Comparison of ENCODE assay signal across 1 cellular context in genomic region chr2:237705225-237705524, GRCh38.
TF ChIP-seq lines count a peak whose summit lies in the region.

No MANE protein-coding gene starts in this region.

TF ChIP-seq in SK-N-SH treated with all-trans-retinoic acid at 6 μM for 48 hours, 23 proteins besides CTCF, POLR2A, EP300 and RAD21 (continued from another document):
- TF ChIP-seq CSRNP3 (CRISPR knock-in tag; IDR thresholded peaks at IDR 0.05) = no peak
- TF ChIP-seq ISL1 (CRISPR knock-in tag; IDR thresholded peaks at IDR 0.05) = no peak
- TF ChIP-seq TCF4 (CRISPR knock-in tag; IDR thresholded peaks at IDR 0.05; ENCODE audit: borderline replicate concordance) = no peak
- no peak for TF ChIP-seq RARB (CRISPR knock-in tag; IDR thresholded peaks at IDR 0.05)
- TF ChIP-seq ZC3H10 (CRISPR knock-in tag; IDR thresholded peaks at IDR 0.05) = no peak
- TF ChIP-seq, protein P1, sequence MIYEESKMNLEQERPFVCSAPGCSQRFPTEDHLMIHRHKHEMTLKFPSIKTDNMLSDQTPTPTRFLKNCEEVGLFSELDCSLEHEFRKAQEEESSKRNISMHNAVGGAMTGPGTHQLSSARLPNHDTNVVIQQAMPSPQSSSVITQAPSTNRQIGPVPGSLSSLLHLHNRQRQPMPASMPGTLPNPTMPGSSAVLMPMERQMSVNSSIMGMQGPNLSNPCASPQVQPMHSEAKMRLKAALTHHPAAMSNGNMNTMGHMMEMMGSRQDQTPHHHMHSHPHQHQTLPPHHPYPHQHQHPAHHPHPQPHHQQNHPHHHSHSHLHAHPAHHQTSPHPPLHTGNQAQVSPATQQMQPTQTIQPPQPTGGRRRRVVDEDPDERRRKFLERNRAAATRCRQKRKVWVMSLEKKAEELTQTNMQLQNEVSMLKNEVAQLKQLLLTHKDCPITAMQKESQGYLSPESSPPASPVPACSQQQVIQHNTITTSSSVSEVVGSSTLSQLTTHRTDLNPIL (CRISPR knock-in tag; IDR thresholded peaks at IDR 0.05; ENCODE audit: low read depth) = no peak
- TF ChIP-seq, protein P2, sequence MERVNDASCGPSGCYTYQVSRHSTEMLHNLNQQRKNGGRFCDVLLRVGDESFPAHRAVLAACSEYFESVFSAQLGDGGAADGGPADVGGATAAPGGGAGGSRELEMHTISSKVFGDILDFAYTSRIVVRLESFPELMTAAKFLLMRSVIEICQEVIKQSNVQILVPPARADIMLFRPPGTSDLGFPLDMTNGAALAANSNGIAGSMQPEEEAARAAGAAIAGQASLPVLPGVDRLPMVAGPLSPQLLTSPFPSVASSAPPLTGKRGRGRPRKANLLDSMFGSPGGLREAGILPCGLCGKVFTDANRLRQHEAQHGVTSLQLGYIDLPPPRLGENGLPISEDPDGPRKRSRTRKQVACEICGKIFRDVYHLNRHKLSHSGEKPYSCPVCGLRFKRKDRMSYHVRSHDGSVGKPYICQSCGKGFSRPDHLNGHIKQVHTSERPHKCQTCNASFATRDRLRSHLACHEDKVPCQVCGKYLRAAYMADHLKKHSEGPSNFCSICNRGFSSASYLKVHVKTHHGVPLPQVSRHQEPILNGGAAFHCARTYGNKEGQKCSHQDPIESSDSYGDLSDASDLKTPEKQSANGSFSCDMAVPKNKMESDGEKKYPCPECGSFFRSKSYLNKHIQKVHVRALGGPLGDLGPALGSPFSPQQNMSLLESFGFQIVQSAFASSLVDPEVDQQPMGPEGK (CRISPR knock-in tag; IDR thresholded peaks at IDR 0.05; ENCODE audit: borderline replicate concordance) = no peak
- TF ChIP-seq OSR1 (CRISPR knock-in tag; IDR thresholded peaks at IDR 0.05) = no peak
- TF ChIP-seq GLIS3 (CRISPR knock-in tag; IDR thresholded peaks at IDR 0.05) = no peak
- TF ChIP-seq ZNF8 (CRISPR knock-in tag; IDR thresholded peaks at IDR 0.05) = no peak
- TF ChIP-seq BACH2 (CRISPR knock-in tag; IDR thresholded peaks at IDR 0.05; ENCODE audit: borderline replicate concordance) = no peak
- no peak for TF ChIP-seq ARNTL (CRISPR knock-in tag; IDR thresholded peaks at IDR 0.05; ENCODE audit: borderline replicate concordance, low read depth)
- no peak for TF ChIP-seq PPARA (CRISPR knock-in tag; IDR thresholded peaks at IDR 0.05; ENCODE audit: borderline replicate concordance)
- no peak for TF ChIP-seq SNAI2 (CRISPR knock-in tag; IDR thresholded peaks at IDR 0.05)
